In genomic region chr3:189961525-189962161, GRCh38 we compare ENCODE assay signal across 8 cellular contexts.
DNase-seq lines count a peak whose midpoint lies in the region; ATAC-seq and TF ChIP-seq lines count a peak whose summit lies in the region.

No MANE protein-coding gene starts in this region.

- H3K4me1 Mint-ChIP-seq in T-helper 17 cell, result peaks cover 11% of the 10 kb centered on the region

- H3K27me3 ChIP-seq in sigmoid colon, result no peaks in the 10 kb centered on the region

- H3K4me3 ChIP-seq in sigmoid colon, result no peak overlapping the region

- TF ChIP-seq CTCF in sigmoid colon (IDR thresholded peaks at IDR 0.05), result peak; percentile 85 to 91 (median 88)

- peaks cover 0 to 8% (median 2%) of the 10 kb centered on the region in 4 donors for H3K4me1 ChIP-seq in sigmoid colon

- DNase-seq in NCI-H1694 treated with DMSO at 0.1 percent for 48 hours (lab: John Stamatoyannopoulos, UW), result peak; percentile 62
- DNase-seq in T-helper 17 cell, result peak; percentile 16 to 49 (median 23)
- DNase-seq in hepatic stellate cell (ENCODE audit: low spot score), result peak; percentile 70
- peak; percentile 85 for DNase-seq in sigmoid colon
- no peak for DNase-seq in mesenteric fat pad (ENCODE audit: low spot score)

- TF ChIP-seq EP300 in sigmoid colon (IDR thresholded peaks at IDR 0.05), result no peak

- H3K27me3 Mint-ChIP-seq in T-helper 17 cell, result peaks cover 39% of the 10 kb centered on the region

- no peak overlapping the region for H3K4me3 Mint-ChIP-seq in T-helper 17 cell

- H3K9me3 ChIP-seq in T-helper 17 cell (ENCODE audit: control insufficient read depth, low read length, poor library complexity, severe bottlenecking) (no peaks in the 10 kb centered on the region), sigmoid colon (no peaks in the 10 kb centered on the region)

- ATAC-seq in GM18498 (IDR thresholded peaks at IDR 0.05; ENCODE audit: unreplicated experiment) (peak; percentile 74), HG02885 (IDR thresholded peaks at IDR 0.05; ENCODE audit: poor library complexity, unreplicated experiment) (peak; percentile 67), T-helper 17 cell (peak; percentile 59)

- peaks cover 0 to 19% (median 3%) of the 10 kb centered on the region in 4 donors for H3K36me3 ChIP-seq in sigmoid colon

- H3K27ac Mint-ChIP-seq in T-helper 17 cell, result no peak overlapping the region

- intact Hi-C loops in sigmoid colon (cut with DNase I), result loop anchor here (2.0 to 10.0 kb wide), 4 partner anchors 241 to 901 kb away; partner anchors contain the start of genes CLDN1, GMNC and IL1RAP

- 1 to 3% methylated on average over 8 of the region's 8 CpGs for WGBS in sigmoid colon, 2 donors

- H3K27ac ChIP-seq in angular gyrus (ENCODE audit: low read depth, low read length), result peak overlapping the region; percentile 38
- H3K27ac ChIP-seq in sigmoid colon, result peak overlapping the region in 2 of 4 donors; percentile 5 to 9

- TF ChIP-seq POLR2A in sigmoid colon (IDR thresholded peaks at IDR 0.05), result no peak

- H3K36me3 Mint-ChIP-seq in T-helper 17 cell (ENCODE audit: low read depth), result peaks cover 3% of the 10 kb centered on the region
